Comparison of ENCODE assay signal across 9 cellular contexts in genomic region chr2:64858541-64859031, GRCh38.
DNase-seq lines count a peak whose midpoint lies in the region; ATAC-seq, FAIRE-seq and TF ChIP-seq lines count a peak whose summit lies in the region.
"Had no signal": no experiment of that assay in that cellular context is flagged by ENCODE, and none has a peak within 500 bp of the region (broad histone marks: within the 10 kb centered on the region; RNA-seq: fewer than 3 reads in every experiment).

No MANE protein-coding gene starts in this region.

- dilution Hi-C loops in endothelial cell of umbilical vein (cut with MboI; ENCODE audit: extremely low pct_ligation_motif_present, low sequenced_read_pairs), result no loop called here

- no peak for TF ChIP-seq POLR2A in endothelial cell of umbilical vein (IDR thresholded peaks at IDR 0.05; ENCODE audit: low read depth, low read length)

- FAIRE-seq in endothelial cell of umbilical vein (lab: Jason Lieb, UNC), result peak; percentile 4

- POLR2A ChIA-PET in endothelial cell of umbilical vein (lab: Charles Lee), result interaction anchor here (1.0 to 1.9 kb wide), 5 partner anchors 8 to 214 kb away, joined by 4 to 10 read pairs (median 6); partner anchors contain the start of gene SERTAD2

- H3K4me1 ChIP-seq in endothelial cell of umbilical vein (ENCODE audit: control insufficient read depth, extremely low read depth, insufficient read depth, low read length) (peaks cover 15% of the 10 kb centered on the region), neutrophil (ENCODE audit: control insufficient read depth in 1 of 2, insufficient read depth in 1 of 2, low read depth in 1 of 2, low read length in 1 of 2) (peaks cover 92 to 99% of the 10 kb centered on the region in 2 experiments)

- peak overlapping the region; percentile 76 for H3K4me2 ChIP-seq in endothelial cell of umbilical vein (ENCODE audit: insufficient read depth, low read length)

- H3K27ac ChIP-seq in endothelial cell of umbilical vein (ENCODE audit: insufficient read depth, low read depth, low read length) (peak overlapping the region; percentile 12), neutrophil (peak overlapping the region; percentile 97)

- ATAC-seq in HG02763 (IDR thresholded peaks at IDR 0.05; ENCODE audit: unreplicated experiment), result no peak
- ATAC-seq in GM18511 (IDR thresholded peaks at IDR 0.05; ENCODE audit: unreplicated experiment), result no peak

- H3K9me3 ChIP-seq in endothelial cell of umbilical vein (replicated peaks; ENCODE audit: control insufficient read depth, insufficient read depth, low read length) (no peaks in the 10 kb centered on the region), neutrophil (no peaks in the 10 kb centered on the region)

- intact Hi-C loops in CD14-positive monocyte (cut with micrococcal nuclease) (no loop called here), endothelial cell of umbilical vein (cut with micrococcal nuclease) (loop anchor here (1.0 kb wide), 4 partner anchors 27 to 205 kb away; partner anchors contain the start of gene SERTAD2)
- intact Hi-C loops in activated T-helper 2 cell treated with anti-CD3 and anti-CD28 coated beads, Interferon-gamma antibody, Interleukin-2, Interleukin-4, amounts not matched to agents 10 μg/mL and 5 μg/mL and 100 μg/mL, durations not matched to agents 14 hours and 24 hours and 36 hours (cut with micrococcal nuclease), result no loop called here

- CTCF ChIA-PET in endothelial cell of umbilical vein (lab: Charles Lee), result interaction anchor here (0.8 to 7.9 kb wide), 13 partner anchors 8 to 272 kb away, joined by 3 to 105 read pairs (median 7); partner anchors contain the start of gene SERTAD2

- H3K9ac ChIP-seq in endothelial cell of umbilical vein (replicated peaks; ENCODE audit: extremely low read depth, insufficient read depth, low read length), result no peak overlapping the region

- H3K4me1 Mint-ChIP-seq in CD14-positive monocyte, result peaks cover 45% of the 10 kb centered on the region
- H3K4me1 Mint-ChIP-seq in activated T-helper 2 cell treated with anti-CD3 and anti-CD28 coated beads, Interferon-gamma antibody, Interleukin-2, Interleukin-4, amounts not matched to agents 10 μg/mL and 5 μg/mL and 100 μg/mL, durations not matched to agents 14 hours and 24 hours and 36 hours (ENCODE audit: low read depth), result peaks cover 12% of the 10 kb centered on the region

- BruUV-seq in endothelial cell of umbilical vein (replicated peaks; lab: Mats Ljungman, UMichigan), result no TSS peak

- no peak overlapping the region for H3K4me3 ChIP-seq in endothelial cell of umbilical vein (replicated peaks in 1 of 3; ENCODE audit: insufficient read depth in 1 of 3, low read depth in 1 of 3, low read length in 3 of 3)
- H3K4me3 ChIP-seq in neutrophil (ENCODE audit: low read depth in 1 of 2, low read length in 1 of 2), result peak overlapping the region; percentile 53 to 68

- H4K20me1 ChIP-seq in endothelial cell of umbilical vein (replicated peaks; ENCODE audit: control insufficient read depth, extremely low read depth, insufficient read depth, low read length), result no peaks in the 10 kb centered on the region

- peak overlapping the region in 3 of 7 donors; percentile 95 to 98 (median 95) for H3K27ac Mint-ChIP-seq in CD14-positive monocyte
- no peak overlapping the region for H3K27ac Mint-ChIP-seq in activated T-helper 2 cell treated with anti-CD3 and anti-CD28 coated beads, Interferon-gamma antibody, Interleukin-2, Interleukin-4, amounts not matched to agents 10 μg/mL and 5 μg/mL and 100 μg/mL, durations not matched to agents 14 hours and 24 hours and 36 hours

- peak overlapping the region; percentile 45 to 86 for H3K4me3 Mint-ChIP-seq in CD14-positive monocyte
- no peak overlapping the region for H3K4me3 Mint-ChIP-seq in activated T-helper 2 cell treated with anti-CD3 and anti-CD28 coated beads, Interferon-gamma antibody, Interleukin-2, Interleukin-4, amounts not matched to agents 10 μg/mL and 5 μg/mL and 100 μg/mL, durations not matched to agents 14 hours and 24 hours and 36 hours (ENCODE audit: low read depth)

- H2AFZ ChIP-seq in endothelial cell of umbilical vein (ENCODE audit: low read depth, low read length), result peak overlapping the region; percentile 98

- DNase-seq in CD14-positive monocyte (ENCODE audit: low spot score) (peak; percentile 82), NOMO-1 treated with DMSO at 0.1 percent for 48 hours (lab: John Stamatoyannopoulos, UW; ENCODE audit: unreplicated experiment) (peak; percentile 56), endothelial cell of umbilical vein (ENCODE audit: low read depth, low spot score) (no peak), NCI-H187 (lab: John Stamatoyannopoulos, UW) (no peak)
- DNase-seq in activated T-helper 2 cell treated with anti-CD3 and anti-CD28 coated beads, Interferon-gamma antibody, Interleukin-2, Interleukin-4, amounts not matched to agents 10 μg/mL and 5 μg/mL and 100 μg/mL, durations not matched to agents 14 hours and 24 hours and 36 hours (ENCODE audit: low spot score), result no peak
- DNase-seq: activated T-cell treated with anti-CD3 and anti-CD28 coated beads, Interleukin-2, amount 50 U/mL, for 4 hours had no signal

- no peaks in the 10 kb centered on the region for H3K36me3 ChIP-seq in endothelial cell of umbilical vein (ENCODE audit: control insufficient read depth in 2 of 2, extremely low read depth in 1 of 2, insufficient read depth in 2 of 2, low read length in 2 of 2)
- H3K36me3 ChIP-seq in neutrophil, result no peaks in the 10 kb centered on the region

- TF ChIP-seq CTCF in CD14-positive monocyte (IDR thresholded peaks at IDR 0.05), result no peak
- TF ChIP-seq CTCF in endothelial cell of umbilical vein (IDR thresholded peaks at IDR 0.05; ENCODE audit: extremely low read depth in 1 of 2, insufficient read depth in 1 of 2, low read depth in 1 of 2, low read length in 2 of 2), result no peak
- no peak for TF ChIP-seq CTCF in neutrophil (IDR thresholded peaks at IDR 0.05)

- peaks cover 0 to 1% of the 10 kb centered on the region in 2 donors for H3K36me3 Mint-ChIP-seq in CD14-positive monocyte
- H3K36me3 Mint-ChIP-seq in activated T-helper 2 cell treated with anti-CD3 and anti-CD28 coated beads, Interferon-gamma antibody, Interleukin-2, Interleukin-4, amounts not matched to agents 10 μg/mL and 5 μg/mL and 100 μg/mL, durations not matched to agents 14 hours and 24 hours and 36 hours (ENCODE audit: low read depth), result no peaks in the 10 kb centered on the region

- H3K9me1 ChIP-seq in endothelial cell of umbilical vein (replicated peaks; ENCODE audit: control insufficient read depth, extremely low read depth, insufficient read depth, low read length), result no peaks in the 10 kb centered on the region

- H3K27me3 Mint-ChIP-seq in CD14-positive monocyte (ENCODE audit: low read depth in 3 of 3), result peaks cover 0 to 1% (median 0%) of the 10 kb centered on the region in 3 donors
- peaks cover 7% of the 10 kb centered on the region for H3K27me3 Mint-ChIP-seq in activated T-helper 2 cell treated with anti-CD3 and anti-CD28 coated beads, Interferon-gamma antibody, Interleukin-2, Interleukin-4, amounts not matched to agents 10 μg/mL and 5 μg/mL and 100 μg/mL, durations not matched to agents 14 hours and 24 hours and 36 hours (ENCODE audit: low read depth)

- H3K9me3 Mint-ChIP-seq in CD14-positive monocyte, result no peaks in the 10 kb centered on the region
- H3K9me3 Mint-ChIP-seq in activated T-helper 2 cell treated with anti-CD3 and anti-CD28 coated beads, Interferon-gamma antibody, Interleukin-2, Interleukin-4, amounts not matched to agents 10 μg/mL and 5 μg/mL and 100 μg/mL, durations not matched to agents 14 hours and 24 hours and 36 hours, result no peaks in the 10 kb centered on the region
- H3K9me3 Mint-ChIP-seq: activated T-cell treated with anti-CD3 and anti-CD28 coated beads, Interleukin-2, amount 50 U/mL, for 4 hours had no signal

- H3K79me2 ChIP-seq in endothelial cell of umbilical vein (ENCODE audit: control insufficient read depth, insufficient read depth, low read length), result no peaks in the 10 kb centered on the region

- no peaks in the 10 kb centered on the region for H3K27me3 ChIP-seq in endothelial cell of umbilical vein (ENCODE audit: control insufficient read depth in 2 of 2, insufficient read depth in 2 of 2, low read length in 2 of 2)
- H3K27me3 ChIP-seq in neutrophil, result no peaks in the 10 kb centered on the region

TF ChIP-seq in endothelial cell of umbilical vein, 7 proteins besides CTCF, POLR2A, EP300 and RAD21:
- TF ChIP-seq JUN (IDR thresholded peaks at IDR 0.05; ENCODE audit: borderline replicate concordance, insufficient read depth, insufficient read length, low read depth), result no peak
- TF ChIP-seq EZH2 (IDR thresholded peaks at IDR 0.05; ENCODE audit: borderline replicate concordance, low read depth, low read length, severe bottlenecking), result no peak
- TF ChIP-seq MAX (IDR thresholded peaks at IDR 0.05; ENCODE audit: insufficient read depth, insufficient read length), result no peak
- no peak for TF ChIP-seq FOS (IDR thresholded peaks at IDR 0.05; ENCODE audit: borderline replicate concordance, insufficient read depth, low read length)
- no peak for TF ChIP-seq POLR2AphosphoS5 (IDR thresholded peaks at IDR 0.05; ENCODE audit: insufficient read depth, low read depth, low read length)
- TF ChIP-seq MYC (IDR thresholded peaks at IDR 0.05; ENCODE audit: low read depth, low read length), result no peak
- no peak for TF ChIP-seq GATA2 (IDR thresholded peaks at IDR 0.05; ENCODE audit: insufficient read depth, insufficient read length, low read depth, low read length)
TF ChIP-seq in endothelial cell of umbilical vein: peak in this region for 0.

Comparison
In these comparisons a context has a peak if more than half of its experiments do, and no peak if none do; other contexts are left out.
1. DNase-seq: peak in CD14-positive monocyte (single experiment) and NOMO-1 treated with DMSO at 0.1 percent for 48 hours (single experiment); none in endothelial cell of umbilical vein (single experiment), activated T-helper 2 cell treated with anti-CD3 and anti-CD28 coated beads, Interferon-gamma antibody, Interleukin-2, Interleukin-4, amounts not matched to agents 10 μg/mL and 5 μg/mL and 100 μg/mL, durations not matched to agents 14 hours and 24 hours and 36 hours (single experiment) and NCI-H187 (0 of 2).
2. H3K4me3 ChIP-seq: peak in neutrophil (2 of 2); none in endothelial cell of umbilical vein (0 of 3).